In the genomic region with DNA sequence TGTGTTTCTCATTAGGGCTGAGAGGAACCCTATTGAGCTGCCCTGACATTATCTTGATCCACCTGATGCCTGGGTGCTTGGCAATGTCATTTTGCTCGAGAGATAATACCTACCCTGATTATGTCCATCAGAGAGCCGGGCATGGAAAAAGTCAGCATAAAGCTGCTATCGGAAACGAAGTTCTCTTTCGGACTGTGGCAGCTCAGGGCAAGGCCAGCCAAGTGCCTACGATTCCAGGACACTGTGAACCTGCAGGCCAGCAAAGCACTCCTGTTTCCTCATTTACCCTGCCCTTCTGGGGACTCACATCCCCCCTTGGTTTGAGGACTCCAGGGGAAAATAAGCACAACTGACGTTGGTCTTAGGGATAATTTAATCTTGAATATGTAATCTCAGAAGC, we compare ENCODE assay signal across 1 cellular context.
TF ChIP-seq lines count a peak whose summit lies in the region.

No MANE protein-coding gene starts in this region.

TF ChIP-seq in GM23338, 12 proteins besides CTCF, POLR2A, EP300 and RAD21 (continued from another document):
- TF ChIP-seq, protein P1, sequence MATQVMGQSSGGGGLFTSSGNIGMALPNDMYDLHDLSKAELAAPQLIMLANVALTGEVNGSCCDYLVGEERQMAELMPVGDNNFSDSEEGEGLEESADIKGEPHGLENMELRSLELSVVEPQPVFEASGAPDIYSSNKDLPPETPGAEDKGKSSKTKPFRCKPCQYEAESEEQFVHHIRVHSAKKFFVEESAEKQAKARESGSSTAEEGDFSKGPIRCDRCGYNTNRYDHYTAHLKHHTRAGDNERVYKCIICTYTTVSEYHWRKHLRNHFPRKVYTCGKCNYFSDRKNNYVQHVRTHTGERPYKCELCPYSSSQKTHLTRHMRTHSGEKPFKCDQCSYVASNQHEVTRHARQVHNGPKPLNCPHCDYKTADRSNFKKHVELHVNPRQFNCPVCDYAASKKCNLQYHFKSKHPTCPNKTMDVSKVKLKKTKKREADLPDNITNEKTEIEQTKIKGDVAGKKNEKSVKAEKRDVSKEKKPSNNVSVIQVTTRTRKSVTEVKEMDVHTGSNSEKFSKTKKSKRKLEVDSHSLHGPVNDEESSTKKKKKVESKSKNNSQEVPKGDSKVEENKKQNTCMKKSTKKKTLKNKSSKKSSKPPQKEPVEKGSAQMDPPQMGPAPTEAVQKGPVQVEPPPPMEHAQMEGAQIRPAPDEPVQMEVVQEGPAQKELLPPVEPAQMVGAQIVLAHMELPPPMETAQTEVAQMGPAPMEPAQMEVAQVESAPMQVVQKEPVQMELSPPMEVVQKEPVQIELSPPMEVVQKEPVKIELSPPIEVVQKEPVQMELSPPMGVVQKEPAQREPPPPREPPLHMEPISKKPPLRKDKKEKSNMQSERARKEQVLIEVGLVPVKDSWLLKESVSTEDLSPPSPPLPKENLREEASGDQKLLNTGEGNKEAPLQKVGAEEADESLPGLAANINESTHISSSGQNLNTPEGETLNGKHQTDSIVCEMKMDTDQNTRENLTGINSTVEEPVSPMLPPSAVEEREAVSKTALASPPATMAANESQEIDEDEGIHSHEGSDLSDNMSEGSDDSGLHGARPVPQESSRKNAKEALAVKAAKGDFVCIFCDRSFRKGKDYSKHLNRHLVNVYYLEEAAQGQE (IDR thresholded peaks at IDR 0.05; ENCODE audit: unreplicated experiment), result no peak
- TF ChIP-seq POLR2AphosphoS5 (IDR thresholded peaks at IDR 0.05; ENCODE audit: low read depth), result no peak
- TF ChIP-seq, protein P2, sequence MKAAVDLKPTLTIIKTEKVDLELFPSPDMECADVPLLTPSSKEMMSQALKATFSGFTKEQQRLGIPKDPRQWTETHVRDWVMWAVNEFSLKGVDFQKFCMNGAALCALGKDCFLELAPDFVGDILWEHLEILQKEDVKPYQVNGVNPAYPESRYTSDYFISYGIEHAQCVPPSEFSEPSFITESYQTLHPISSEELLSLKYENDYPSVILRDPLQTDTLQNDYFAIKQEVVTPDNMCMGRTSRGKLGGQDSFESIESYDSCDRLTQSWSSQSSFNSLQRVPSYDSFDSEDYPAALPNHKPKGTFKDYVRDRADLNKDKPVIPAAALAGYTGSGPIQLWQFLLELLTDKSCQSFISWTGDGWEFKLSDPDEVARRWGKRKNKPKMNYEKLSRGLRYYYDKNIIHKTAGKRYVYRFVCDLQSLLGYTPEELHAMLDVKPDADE (IDR thresholded peaks at IDR 0.05), result no peak
- TF ChIP-seq EZH2phosphoT487 (IDR thresholded peaks at IDR 0.05; ENCODE audit: unreplicated experiment), result no peak
- TF ChIP-seq ZNF331 (CRISPR knock-in tag; IDR thresholded peaks at IDR 0.05; ENCODE audit: low read depth), result no peak
- TF ChIP-seq, protein P3, sequence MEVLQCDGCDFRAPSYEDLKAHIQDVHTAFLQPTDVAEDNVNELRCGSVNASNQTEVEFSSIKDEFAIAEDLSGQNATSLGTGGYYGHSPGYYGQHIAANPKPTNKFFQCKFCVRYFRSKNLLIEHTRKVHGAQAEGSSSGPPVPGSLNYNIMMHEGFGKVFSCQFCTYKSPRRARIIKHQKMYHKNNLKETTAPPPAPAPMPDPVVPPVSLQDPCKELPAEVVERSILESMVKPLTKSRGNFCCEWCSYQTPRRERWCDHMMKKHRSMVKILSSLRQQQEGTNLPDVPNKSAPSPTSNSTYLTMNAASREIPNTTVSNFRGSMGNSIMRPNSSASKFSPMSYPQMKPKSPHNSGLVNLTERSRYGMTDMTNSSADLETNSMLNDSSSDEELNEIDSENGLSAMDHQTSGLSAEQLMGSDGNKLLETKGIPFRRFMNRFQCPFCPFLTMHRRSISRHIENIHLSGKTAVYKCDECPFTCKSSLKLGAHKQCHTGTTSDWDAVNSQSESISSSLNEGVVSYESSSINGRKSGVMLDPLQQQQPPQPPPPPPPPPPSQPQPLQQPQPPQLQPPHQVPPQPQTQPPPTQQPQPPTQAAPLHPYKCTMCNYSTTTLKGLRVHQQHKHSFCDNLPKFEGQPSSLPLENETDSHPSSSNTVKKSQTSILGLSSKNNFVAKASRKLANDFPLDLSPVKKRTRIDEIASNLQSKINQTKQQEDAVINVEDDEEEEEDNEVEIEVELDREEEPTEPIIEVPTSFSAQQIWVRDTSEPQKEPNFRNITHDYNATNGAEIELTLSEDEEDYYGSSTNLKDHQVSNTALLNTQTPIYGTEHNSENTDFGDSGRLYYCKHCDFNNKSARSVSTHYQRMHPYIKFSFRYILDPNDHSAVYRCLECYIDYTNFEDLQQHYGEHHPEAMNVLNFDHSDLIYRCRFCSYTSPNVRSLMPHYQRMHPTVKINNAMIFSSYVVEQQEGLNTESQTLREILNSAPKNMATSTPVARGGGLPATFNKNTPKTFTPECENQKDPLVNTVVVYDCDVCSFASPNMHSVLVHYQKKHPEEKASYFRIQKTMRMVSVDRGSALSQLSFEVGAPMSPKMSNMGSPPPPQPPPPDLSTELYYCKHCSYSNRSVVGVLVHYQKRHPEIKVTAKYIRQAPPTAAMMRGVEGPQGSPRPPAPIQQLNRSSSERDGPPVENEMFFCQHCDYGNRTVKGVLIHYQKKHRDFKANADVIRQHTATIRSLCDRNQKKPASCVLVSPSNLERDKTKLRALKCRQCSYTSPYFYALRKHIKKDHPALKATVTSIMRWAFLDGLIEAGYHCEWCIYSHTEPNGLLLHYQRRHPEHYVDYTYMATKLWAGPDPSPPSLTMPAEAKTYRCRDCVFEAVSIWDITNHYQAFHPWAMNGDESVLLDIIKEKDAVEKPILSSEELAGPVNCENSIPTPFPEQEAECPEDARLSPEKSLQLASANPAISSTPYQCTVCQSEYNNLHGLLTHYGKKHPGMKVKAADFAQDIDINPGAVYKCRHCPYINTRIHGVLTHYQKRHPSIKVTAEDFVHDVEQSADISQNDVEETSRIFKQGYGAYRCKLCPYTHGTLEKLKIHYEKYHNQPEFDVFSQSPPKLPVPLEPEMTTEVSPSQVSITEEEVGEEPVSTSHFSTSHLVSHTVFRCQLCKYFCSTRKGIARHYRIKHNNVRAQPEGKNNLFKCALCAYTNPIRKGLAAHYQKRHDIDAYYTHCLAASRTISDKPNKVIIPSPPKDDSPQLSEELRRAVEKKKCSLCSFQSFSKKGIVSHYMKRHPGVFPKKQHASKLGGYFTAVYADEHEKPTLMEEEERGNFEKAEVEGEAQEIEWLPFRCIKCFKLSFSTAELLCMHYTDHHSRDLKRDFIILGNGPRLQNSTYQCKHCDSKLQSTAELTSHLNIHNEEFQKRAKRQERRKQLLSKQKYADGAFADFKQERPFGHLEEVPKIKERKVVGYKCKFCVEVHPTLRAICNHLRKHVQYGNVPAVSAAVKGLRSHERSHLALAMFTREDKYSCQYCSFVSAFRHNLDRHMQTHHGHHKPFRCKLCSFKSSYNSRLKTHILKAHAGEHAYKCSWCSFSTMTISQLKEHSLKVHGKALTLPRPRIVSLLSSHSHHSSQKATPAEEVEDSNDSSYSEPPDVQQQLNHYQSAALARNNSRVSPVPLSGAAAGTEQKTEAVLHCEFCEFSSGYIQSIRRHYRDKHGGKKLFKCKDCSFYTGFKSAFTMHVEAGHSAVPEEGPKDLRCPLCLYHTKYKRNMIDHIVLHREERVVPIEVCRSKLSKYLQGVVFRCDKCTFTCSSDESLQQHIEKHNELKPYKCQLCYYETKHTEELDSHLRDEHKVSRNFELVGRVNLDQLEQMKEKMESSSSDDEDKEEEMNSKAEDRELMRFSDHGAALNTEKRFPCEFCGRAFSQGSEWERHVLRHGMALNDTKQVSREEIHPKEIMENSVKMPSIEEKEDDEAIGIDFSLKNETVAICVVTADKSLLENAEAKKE (CRISPR knock-in tag; IDR thresholded peaks at IDR 0.05), result no peak
- TF ChIP-seq ZNF114 (CRISPR knock-in tag; IDR thresholded peaks at IDR 0.05), result no peak
- no peak for TF ChIP-seq NANOG (IDR thresholded peaks at IDR 0.05; ENCODE audit: borderline replicate concordance)
- no peak for TF ChIP-seq JUNB (IDR thresholded peaks at IDR 0.05; ENCODE audit: unreplicated experiment)
- TF ChIP-seq STAT1 (IDR thresholded peaks at IDR 0.05; ENCODE audit: unreplicated experiment), result no peak
- no peak for TF ChIP-seq EZH2 (IDR thresholded peaks at IDR 0.05; ENCODE audit: low read depth, unreplicated experiment)
